ENCODE assay signal across 24 cellular contexts in genomic region chr6:100865525-100865924, GRCh38. TPM values are rescaled to one million over a fixed set of nuclear protein-coding genes. Genes with fewer than 3 reads are reported as not detected.
DNase-seq lines count a peak whose midpoint lies in the region; ATAC-seq, FAIRE-seq and TF ChIP-seq lines count a peak whose summit lies in the region.
"Had no signal": no experiment of that assay in that cellular context is flagged by ENCODE, and none has a peak within 500 bp of the region (broad histone marks: within the 10 kb centered on the region; RNA-seq: fewer than 3 reads in every experiment).

No MANE protein-coding gene starts in this region.

- CTCF ChIA-PET in HepG2 (lab: Yijun Ruan, JAX; ENCODE audit: low intra/inter-chr PET ratio, low total read pairs) (no interaction called here), K562 (lab: Yijun Ruan, JAX; ENCODE audit: low intra/inter-chr PET ratio) (no interaction called here)

- H3K4me3 ChIP-seq in HepG2 (replicated peaks in 1 of 3; ENCODE audit: insufficient read depth in 1 of 3, low read depth in 2 of 3, low read length in 3 of 3): no peak overlapping the region
- H3K4me3 ChIP-seq in right lobe of liver: no peak overlapping the region
- no peak overlapping the region for H3K4me3 ChIP-seq in K562
- H3K4me3 ChIP-seq: BLaER1, GM12878 had no signal

- H3K9me1 ChIP-seq in K562 (ENCODE audit: control insufficient read depth, insufficient read depth, low read length): no peaks in the 10 kb centered on the region

- no peak for TF ChIP-seq RAD21 in HepG2 (CRISPR knock-in tag; IDR thresholded peaks at IDR 0.05)
- TF ChIP-seq RAD21 in K562 (CRISPR knock-in tag; conservative IDR thresholded peaks at IDR 0.05 in 1 of 2, IDR thresholded peaks at IDR 0.05 in 1 of 2): no peak

- H3K9me3 ChIP-seq in HepG2 (ENCODE audit: low read length) (no peaks in the 10 kb centered on the region), right lobe of liver (no peaks in the 10 kb centered on the region), K562 (replicated peaks; ENCODE audit: control insufficient read depth, insufficient read depth, low read depth, low read length) (no peaks in the 10 kb centered on the region)
- H3K9me3 ChIP-seq: BE2C, BLaER1 had no signal

- BruUV-seq in HepG2 (replicated peaks; lab: Mats Ljungman, UMichigan): no TSS peak
- BruUV-seq in K562 (replicated peaks; lab: Mats Ljungman, UMichigan): no TSS peak

- H3K36me3 ChIP-seq in HepG2 (replicated peaks in 1 of 2; ENCODE audit: control insufficient read depth in 1 of 2, insufficient read depth in 2 of 2, low read length in 2 of 2) (peaks cover 0 to 27% of the 10 kb centered on the region in 2 experiments; a peak in 4 of 5 replicates), right lobe of liver (peaks cover 0 to 14% (median 5%) of the 10 kb centered on the region in 4 donors), K562 (ENCODE audit: control insufficient read depth, insufficient read depth, low read length) (peaks cover 74% of the 10 kb centered on the region)

- H3K27ac ChIP-seq in HepG2 (ENCODE audit: extremely low read length, insufficient read depth, low read length): no peak overlapping the region
- no peak overlapping the region for H3K27ac ChIP-seq in right lobe of liver
- no peak overlapping the region for H3K27ac ChIP-seq in K562 (ENCODE audit: extremely low read depth, low read depth, low read length)
- H3K27ac ChIP-seq: 22Rv1, BLaER1 had no signal

- no peak overlapping the region for H2AFZ ChIP-seq in HepG2 (ENCODE audit: low read length)
- H2AFZ ChIP-seq in K562 (ENCODE audit: low read depth, low read length): no peak overlapping the region

- intact Hi-C loops in HepG2 (cut with micrococcal nuclease; ENCODE audit: unreplicated experiment): no loop called here
- intact Hi-C loops in right lobe of liver (cut with DNase I): no loop called here
- intact Hi-C loops in K562 (cut with micrococcal nuclease): no loop called here

- H3K4me1 ChIP-seq in HepG2 (ENCODE audit: insufficient read depth, low read length) (peaks cover 30% of the 10 kb centered on the region), right lobe of liver (no peaks in the 10 kb centered on the region), K562 (replicated peaks in 1 of 2; ENCODE audit: control insufficient read depth in 2 of 2, insufficient read depth in 2 of 2, low read length in 2 of 2) (no peaks in the 10 kb centered on the region; a peak in 2 of 5 replicates)
- H3K4me1 ChIP-seq: BE2C, BLaER1 had no signal

- no peak for FAIRE-seq in HepG2 (lab: Jason Lieb, UNC)
- no peak for FAIRE-seq in K562 (lab: Jason Lieb, UNC)
- FAIRE-seq: GM12878, GM12892, GM18507 had no signal

- no peaks in the 10 kb centered on the region for H3K27me3 ChIP-seq in HepG2 (ENCODE audit: control insufficient read depth in 1 of 2, insufficient read depth in 2 of 2, low read length in 2 of 2)
- H3K27me3 ChIP-seq in right lobe of liver: no peaks in the 10 kb centered on the region
- no peaks in the 10 kb centered on the region for H3K27me3 ChIP-seq in K562 (ENCODE audit: control insufficient read depth in 2 of 2, insufficient read depth in 2 of 2, low read length in 2 of 2)
- H3K27me3 ChIP-seq: BE2C, BLaER1 had no signal

- no peak for DNase-seq in HepG2 (ENCODE audit: low spot score)
- DNase-seq in right lobe of liver: no peak
- no peak for DNase-seq in K562 (ENCODE audit: extremely low read depth in 1 of 4, low spot score in 3 of 4)
- no peak for DNase-seq in dermis blood vessel endothelial cell
- no peak for DNase-seq in NCI-H510A (lab: John Stamatoyannopoulos, UW)
- DNase-seq: ACHN; BE2C; C1 segment of cervical spinal cord; CD4-positive, alpha-beta memory T cell; CD4-positive, CD25-positive, alpha-beta regulatory T cell; CD8-positive, alpha-beta memory T cell; COR-L47; DMS 273 treated with DMSO at 0.1 percent for 48 hours; DMS153; DMS53; DMS79; DND-41; EL; GDM1 had no signal

- H3K4me2 ChIP-seq in HepG2 (ENCODE audit: low read depth, low read length) (no peak overlapping the region), K562 (ENCODE audit: insufficient read depth, low read length) (no peak overlapping the region)
- H3K4me2 ChIP-seq: BLaER1 had no signal

- POLR2A ChIA-PET in HepG2 (lab: Yijun Ruan, JAX) (no interaction called here), K562 (lab: Yijun Ruan, JAX) (interaction anchor here (2.9 kb wide), 1 partner anchor 15 kb away, joined by 10 read pairs; the partner anchor contains the start of gene ASCC3)

- TF ChIP-seq CTCF in HepG2 (CRISPR knock-in tag; IDR thresholded peaks at IDR 0.05) (no peak), right lobe of liver (IDR thresholded peaks at IDR 0.05) (no peak), K562 (IDR thresholded peaks at IDR 0.05 in 2 of 3, conservative IDR thresholded peaks at IDR 0.05 in 1 of 3; ENCODE audit: insufficient read depth in 2 of 3, low read depth in 1 of 3, low read length in 3 of 3) (no peak)

- peaks cover 14% of the 10 kb centered on the region for H3K79me2 ChIP-seq in HepG2 (ENCODE audit: insufficient read depth, low read length)
- peaks cover 23% of the 10 kb centered on the region for H3K79me2 ChIP-seq in K562 (ENCODE audit: control insufficient read depth, insufficient read depth, low read length)

- TF ChIP-seq EP300 in HepG2 (IDR thresholded peaks at IDR 0.05; ENCODE audit: low read depth in 2 of 2, low read length in 2 of 2) (no peak), HepG2 (CRISPR knock-in tag; IDR thresholded peaks at IDR 0.05; ENCODE audit: borderline replicate concordance) (no peak), K562 (IDR thresholded peaks at IDR 0.05; ENCODE audit: low read length) (no peak)

- WGBS in HepG2 (ENCODE audit: low lambda C conversion rate): 97% methylated on average over 2 of the region's 2 CpGs
- 80% methylated on average over 2 of the region's 2 CpGs for WGBS in right lobe of liver (ENCODE audit: insufficient coverage, low coverage, low lambda C conversion rate, missing lambda C conversion rate)
- 97% methylated on average over 2 of the region's 2 CpGs for WGBS in K562 (ENCODE audit: insufficient coverage, low coverage, missing lambda C conversion rate)

- in situ Hi-C loops in HepG2 (cut with HindIII; ENCODE audit: extremely low pct_ligation_motif_present, low pct_unique_long_range_greater_than_20kb) (no loop called here), K562 (cut with MboI) (no loop called here)

- H3K9ac ChIP-seq in HepG2 (ENCODE audit: insufficient read depth, low read depth, low read length): no peak overlapping the region
- no peak overlapping the region for H3K9ac ChIP-seq in K562 (ENCODE audit: insufficient read depth in 1 of 2, low read depth in 2 of 2, low read length in 2 of 2)
- H3K9ac ChIP-seq: BLaER1 had no signal

- H4K20me1 ChIP-seq in HepG2 (ENCODE audit: insufficient read depth, low read length): 0 out of 2 replicates have a peak, but pooled peaks cover 2% of the 10 kb centered on the region
- no peaks in the 10 kb centered on the region for H4K20me1 ChIP-seq in K562 (replicated peaks; ENCODE audit: control insufficient read depth, insufficient read depth, low read length)

- TF ChIP-seq POLR2A in HepG2 (IDR thresholded peaks at IDR 0.05; ENCODE audit: insufficient read depth in 1 of 2, low read depth in 2 of 2, low read length in 2 of 2) (no peak), right lobe of liver (IDR thresholded peaks at IDR 0.05) (no peak), K562 (conservative IDR thresholded peaks at IDR 0.05) (no peak)

- no peak for ATAC-seq in HepG2
- no peak for ATAC-seq in right lobe of liver
- ATAC-seq in K562: no peak
- ATAC-seq: GM12878 had no signal

RNA-seq across cellular contexts. Expression of gene ASCC3, which starts 15.6 kb away (rescaled TPM):
- 55.7 and 84.7 TPM in 2 replicates for total RNA-seq in HepG2 (2016; rRNA removed; fragmentation: Illumina TruSeq; extraction: Trizol)
- total RNA-seq in HepG2 (2016; cell fraction: cytosol; rRNA removed; fragmentation: Illumina TruSeq; extraction: Trizol; ENCODE audit: low read depth): 22.3 and 25.0 TPM in 2 replicates
- total RNA-seq in HepG2 (2016; cell fraction: insoluble cytoplasmic fraction; rRNA removed; fragmentation: Illumina TruSeq; extraction: Trizol): 54.6 and 79.1 TPM in 2 replicates
- total RNA-seq in HepG2 (2016; cell fraction: membrane; rRNA removed; fragmentation: Illumina TruSeq; extraction: Trizol): 20.1 and 23.8 TPM in 2 replicates
- total RNA-seq in HepG2 (2016; cell fraction: nucleus; rRNA removed; fragmentation: Illumina TruSeq; extraction: Trizol): 106 and 107 TPM in 2 replicates
- 16.4 and 23.1 TPM in 2 replicates for polyA plus RNA-seq in HepG2 (2011; rRNA removed)
- polyA plus RNA-seq in HepG2 (2011; cell fraction: cytosol; rRNA removed): 9.1 and 13.4 TPM in 2 replicates
- polyA plus RNA-seq in HepG2 (2011; cell fraction: nucleus; rRNA removed): 9.7 and 11.5 TPM in 2 replicates
- polyA plus RNA-seq in HepG2 (2012): 14.9 and 16.5 TPM in 2 replicates
- 3.5 and 3.9 TPM in 2 replicates for polyA plus RNA-seq in HepG2 (2016; cell fraction: cytosol; fragmentation: Illumina TruSeq; extraction: Trizol; ENCODE audit: low read depth)
- polyA plus RNA-seq in HepG2 (2016; cell fraction: insoluble cytoplasmic fraction; fragmentation: Illumina TruSeq; extraction: Trizol; ENCODE audit: low read depth): 60.9 and 64.9 TPM in 2 replicates
- 7.1 and 7.4 TPM in 2 replicates for polyA plus RNA-seq in HepG2 (2016; cell fraction: membrane; fragmentation: Illumina TruSeq; extraction: Trizol; ENCODE audit: low read depth)
- 41.0 and 45.0 TPM in 2 replicates for polyA plus RNA-seq in HepG2 (2016; cell fraction: nucleus; fragmentation: Illumina TruSeq; extraction: Trizol; ENCODE audit: insufficient read depth, low read depth)
- polyA minus RNA-seq in HepG2 (2011; rRNA and poly(A)+ RNA removed; ENCODE audit: low replicate concordance): 25.6 and 52.0 TPM in 2 replicates
- polyA minus RNA-seq in HepG2 (2011; cell fraction: cytosol; rRNA and poly(A)+ RNA removed): 26.9 and 33.2 TPM in 2 replicates
- polyA minus RNA-seq in HepG2 (2011; cell fraction: nucleus; rRNA and poly(A)+ RNA removed): 143 and 165 TPM in 2 replicates
- total RNA-seq in right lobe of liver: 10 to 100 TPM; 17.0 to 28.2 (median 24.9) TPM
- total RNA-seq in K562 (2011; cell fraction: chromatin; rRNA removed; ENCODE audit: low replicate concordance): 27.9 and 124 TPM in 2 replicates
- total RNA-seq in K562 (2011; cell fraction: nucleolus; rRNA removed): 13.8 and 19.2 TPM in 2 replicates
- 26.6 and 30.3 TPM in 2 replicates for total RNA-seq in K562 (2011; cell fraction: nucleoplasm; rRNA removed)
- total RNA-seq in K562 (2014; rRNA removed): 26.6 and 27.9 TPM in 2 replicates
- 56.1 and 57.4 TPM in 2 replicates for total RNA-seq in K562 (2014; rRNA removed; fragmentation: Illumina TruSeq; extraction: Trizol)
- 45.9 and 47.4 TPM in 2 replicates for total RNA-seq in K562 (2015; rRNA removed; fragmentation: Illumina TruSeq; extraction: Trizol)
- total RNA-seq in K562 (2021): 41.2 and 44.0 TPM in 2 replicates
- 26.6 and 41.0 TPM in 2 replicates for polyA plus RNA-seq in K562 (2011; rRNA removed)
- 11.5 and 14.9 TPM in 2 replicates for polyA plus RNA-seq in K562 (2011; cell fraction: cytosol; rRNA removed)
- 14.7 and 20.5 TPM in 2 replicates for polyA plus RNA-seq in K562 (2011; cell fraction: nucleus; rRNA removed)
- 17.8 and 19.0 TPM in 2 replicates for polyA plus RNA-seq in K562 (2012)
- 31.3 and 33.9 TPM in 2 replicates for polyA plus RNA-seq in K562 (2014; fragmentation: Illumina TruSeq; extraction: Trizol)
- 10 to 100 TPM; 16.1 to 18.2 TPM for polyA plus RNA-seq in K562 (2014; fragmentation: Nextera tagmentation; extraction: Ambion mirVana)
- polyA plus RNA-seq in K562 (2014; rRNA removed): 14.5 and 16.8 TPM in 2 replicates
- polyA minus RNA-seq in K562 (2011; rRNA and poly(A)+ RNA removed): 109 and 121 TPM in 2 replicates
- 31.6 and 35.3 TPM in 2 replicates for polyA minus RNA-seq in K562 (2011; cell fraction: cytosol; rRNA and poly(A)+ RNA removed)
- 62.3 and 104 TPM in 2 replicates for polyA minus RNA-seq in K562 (2011; cell fraction: nucleus; rRNA and poly(A)+ RNA removed)
- 76.7 and 89.7 TPM in 2 replicates for total RNA-seq in dermis blood vessel endothelial cell

Comparison
In these comparisons a context has a peak if more than half of its experiments do, and no peak if none do; other contexts are left out.
1. Of the 241 proteins assayed by ChIP-seq in both HepG2 and K562: peak only in HepG2: MAFK; only in K562: MAFG; in both: MAFF; in neither: 238.